35 cellular contexts compared by ENCODE assay signal in the genomic region with DNA sequence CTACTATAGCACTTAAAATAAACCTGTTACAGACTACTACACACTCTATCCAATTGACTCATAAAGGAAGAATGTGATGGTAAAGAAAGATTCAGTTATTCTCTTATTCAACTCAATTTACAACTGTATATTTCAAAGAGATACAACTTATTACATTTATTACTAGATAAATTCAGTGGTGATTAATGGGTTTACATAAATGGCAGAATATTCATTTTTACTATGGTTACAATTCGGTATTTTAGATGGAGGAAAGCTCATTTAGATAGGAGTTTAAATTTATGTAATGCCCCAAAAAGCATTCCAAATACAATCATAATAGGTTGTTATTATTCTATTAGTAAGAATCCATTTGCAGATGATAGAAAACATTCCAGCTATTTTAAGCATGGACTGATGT.
DNase-seq lines count a peak whose midpoint lies in the region; ATAC-seq, FAIRE-seq and TF ChIP-seq lines count a peak whose summit lies in the region.
"Had no signal": no experiment of that assay in that cellular context is flagged by ENCODE, and none has a peak within 500 bp of the region (broad histone marks: within the 10 kb centered on the region; RNA-seq: fewer than 3 reads in every experiment).

No MANE protein-coding gene starts in this region.

- 13% methylated on average over 1 of the region's 1 CpG for WGBS in SK-N-SH (ENCODE audit: low lambda C conversion rate)

- no peaks in the 10 kb centered on the region for H3K9me3 ChIP-seq in SK-N-SH
- no peaks in the 10 kb centered on the region for H3K9me3 ChIP-seq in endocrine pancreas (ENCODE audit: control insufficient read depth, low read length)
- no peaks in the 10 kb centered on the region for H3K9me3 ChIP-seq in kidney (ENCODE audit: control insufficient read depth in 1 of 2, low read length in 2 of 2)
- H3K9me3 ChIP-seq: A549; BE2C; BLaER1; BLaER1 treated with 17β-estradiol and CSF1 and Interleukin-3, amounts not matched to agents 10 nM and 100 nM; Caco-2 had no signal

- H3K4me2 ChIP-seq in SK-N-SH = no peak overlapping the region
- H3K4me2 ChIP-seq: A549; BLaER1; BLaER1 treated with 17β-estradiol and CSF1 and Interleukin-3, amounts not matched to agents 10 nM and 100 nM had no signal

- H3K27ac ChIP-seq in SK-N-SH (ENCODE audit: low read depth in 2 of 2, low read length in 1 of 2) (peak overlapping the region in 1 of 2 experiments; percentile 28; a peak in 1 of 4 replicates), kidney (ENCODE audit: low read depth in 2 of 2, low read length in 2 of 2) (no peak overlapping the region)
- H3K27ac ChIP-seq: 22Rv1; A549; BLaER1; BLaER1 treated with 17β-estradiol and CSF1 and Interleukin-3, amounts not matched to agents 10 nM and 100 nM; C4-2B had no signal

- TF ChIP-seq CTCF in SK-N-SH (IDR thresholded peaks at IDR 0.05) (no peak), kidney (IDR thresholded peaks at IDR 0.05; ENCODE audit: borderline replicate concordance, extremely low read depth, insufficient read depth) (no peak)

- no peaks in the 10 kb centered on the region; a peak in 1 of 4 replicates for H3K4me1 ChIP-seq in SK-N-SH (ENCODE audit: control insufficient read depth in 1 of 2, insufficient read depth in 2 of 2, low read depth in 1 of 2, low read length in 1 of 2)
- H3K4me1 ChIP-seq in endocrine pancreas (ENCODE audit: control insufficient read depth, insufficient read depth, low read length) = peaks cover 7% of the 10 kb centered on the region
- H3K4me1 ChIP-seq in kidney (ENCODE audit: control insufficient read depth in 1 of 2, insufficient read depth in 1 of 2, low read depth in 1 of 2, low read length in 2 of 2) = no peaks in the 10 kb centered on the region
- H3K4me1 ChIP-seq: A549; BE2C; BLaER1; BLaER1 treated with 17β-estradiol and CSF1 and Interleukin-3, amounts not matched to agents 10 nM and 100 nM; Caco-2 had no signal

- no peak for TF ChIP-seq POLR2A in erythroblast (IDR thresholded peaks at IDR 0.05; ENCODE audit: low read length)

- POLR2A ChIA-PET in SK-N-SH (lab: Yijun Ruan, JAX) = no interaction called here

- peak; percentile 11 for FAIRE-seq in kidney (lab: Jason Lieb, UNC)
- FAIRE-seq: A204.1, A549, D721Med had no signal

- H3K9me2 ChIP-seq in SK-N-SH = no peaks in the 10 kb centered on the region

- no peak for TF ChIP-seq EP300 in SK-N-SH (IDR thresholded peaks at IDR 0.05; ENCODE audit: borderline replicate concordance in 1 of 2, low read depth in 1 of 2, low read length in 1 of 2)

- DNase-seq in SK-N-SH (no peak), HCEC 1CT (peak; percentile 29), kidney (no peak), kidney glomerular epithelial cell (lab: John Stamatoyannopoulos, UW) (no peak), SIG-M5 (lab: John Stamatoyannopoulos, UW) (no peak), erythroblast (lab: John Stamatoyannopoulos, UW) (no peak)
- DNase-seq: 8988T; ACHN; AML-193; BE2C; C1 segment of cervical spinal cord; Caco-2; Calu3; CD4-positive, alpha-beta memory T cell; CD4-positive, alpha-beta T cell; CD4-positive, CD25-positive, alpha-beta regulatory T cell; CD8-positive, alpha-beta memory T cell; CD8-positive, alpha-beta T cell; COR-L47; DMS 273 treated with DMSO at 0.1 percent for 48 hours; DMS153; DMS53; DMS79; DMS79 treated with DMSO at 0.1 percent for 48 hours; DND-41; EL had no signal

- CTCF ChIA-PET in SK-N-SH (lab: Yijun Ruan, JAX) = no interaction called here

- no peak overlapping the region for H3K9ac ChIP-seq in SK-N-SH
- H3K9ac ChIP-seq in endocrine pancreas (ENCODE audit: control insufficient read depth, insufficient read depth, low read length) = no peak overlapping the region
- no peak overlapping the region for H3K9ac ChIP-seq in kidney (ENCODE audit: low read length in 2 of 2)
- H3K9ac ChIP-seq: BLaER1; BLaER1 treated with 17β-estradiol and CSF1 and Interleukin-3, amounts not matched to agents 10 nM and 100 nM had no signal

- H4K20me1 ChIP-seq in SK-N-SH (ENCODE audit: insufficient read depth) = no peaks in the 10 kb centered on the region
- H4K20me1 ChIP-seq: BLaER1; BLaER1 treated with 17β-estradiol and CSF1 and Interleukin-3, amounts not matched to agents 10 nM and 100 nM had no signal

- H3K36me3 ChIP-seq in SK-N-SH (replicated peaks in 1 of 2; ENCODE audit: control insufficient read depth in 1 of 2, insufficient read depth in 2 of 2, low read length in 1 of 2) = no peaks in the 10 kb centered on the region
- H3K36me3 ChIP-seq in endocrine pancreas (ENCODE audit: control insufficient read depth, insufficient read depth, low read length) = no peaks in the 10 kb centered on the region
- H3K36me3 ChIP-seq in kidney (ENCODE audit: control insufficient read depth in 1 of 2, insufficient read depth in 2 of 2, low read length in 2 of 2) = no peaks in the 10 kb centered on the region
- H3K36me3 ChIP-seq: BE2C; BLaER1; BLaER1 treated with 17β-estradiol and CSF1 and Interleukin-3, amounts not matched to agents 10 nM and 100 nM had no signal

- ATAC-seq in SK-N-SH treated with all-trans-retinoic acid at 6 μM for 48 hours = peak; percentile 69
- ATAC-seq: A549; CD8-positive, alpha-beta T cell had no signal

- TF ChIP-seq RAD21 in SK-N-SH (IDR thresholded peaks at IDR 0.05; ENCODE audit: low read length) = no peak

- H3F3A ChIP-seq in SK-N-SH (replicated peaks; ENCODE audit: insufficient read depth) = no peaks in the 10 kb centered on the region

- H3K27me3 ChIP-seq in SK-N-SH (ENCODE audit: insufficient read depth) = no peaks in the 10 kb centered on the region
- no peaks in the 10 kb centered on the region for H3K27me3 ChIP-seq in endocrine pancreas (ENCODE audit: control insufficient read depth, insufficient read depth, low read length)
- H3K27me3 ChIP-seq: BE2C; BLaER1; BLaER1 treated with 17β-estradiol and CSF1 and Interleukin-3, amounts not matched to agents 10 nM and 100 nM had no signal

- no peak overlapping the region for H3K4me3 ChIP-seq in SK-N-SH (ENCODE audit: low read depth in 2 of 2, low read length in 1 of 2)
- H3K4me3 ChIP-seq in endocrine pancreas (ENCODE audit: control insufficient read depth, insufficient read depth, low read length) = peak overlapping the region; percentile 22
- H3K4me3 ChIP-seq in kidney (ENCODE audit: low read length in 2 of 2) = no peak overlapping the region
- H3K4me3 ChIP-seq: A549; BLaER1; BLaER1 treated with 17β-estradiol and CSF1 and Interleukin-3, amounts not matched to agents 10 nM and 100 nM had no signal

- H3K79me2 ChIP-seq in SK-N-SH (ENCODE audit: insufficient read depth) = no peaks in the 10 kb centered on the region

- no peak overlapping the region for H2AFZ ChIP-seq in SK-N-SH (ENCODE audit: low read depth)

- intact Hi-C loops in kidney (cut with DNase I) = no loop called here

TF ChIP-seq in SK-N-SH treated with all-trans-retinoic acid at 6 μM for 48 hours, 23 proteins besides CTCF, POLR2A, EP300 and RAD21 (continues in another document):
- no peak for TF ChIP-seq ZNF70 (CRISPR knock-in tag; IDR thresholded peaks at IDR 0.05)
- TF ChIP-seq ARNTL (CRISPR knock-in tag; IDR thresholded peaks at IDR 0.05; ENCODE audit: borderline replicate concordance, low read depth) = no peak
- no peak for TF ChIP-seq ZNF8 (CRISPR knock-in tag; IDR thresholded peaks at IDR 0.05)
- TF ChIP-seq TCF4 (CRISPR knock-in tag; IDR thresholded peaks at IDR 0.05; ENCODE audit: borderline replicate concordance) = peak; percentile 49; the same call in 1 of the 2 replicates
- TF ChIP-seq, protein P1, sequence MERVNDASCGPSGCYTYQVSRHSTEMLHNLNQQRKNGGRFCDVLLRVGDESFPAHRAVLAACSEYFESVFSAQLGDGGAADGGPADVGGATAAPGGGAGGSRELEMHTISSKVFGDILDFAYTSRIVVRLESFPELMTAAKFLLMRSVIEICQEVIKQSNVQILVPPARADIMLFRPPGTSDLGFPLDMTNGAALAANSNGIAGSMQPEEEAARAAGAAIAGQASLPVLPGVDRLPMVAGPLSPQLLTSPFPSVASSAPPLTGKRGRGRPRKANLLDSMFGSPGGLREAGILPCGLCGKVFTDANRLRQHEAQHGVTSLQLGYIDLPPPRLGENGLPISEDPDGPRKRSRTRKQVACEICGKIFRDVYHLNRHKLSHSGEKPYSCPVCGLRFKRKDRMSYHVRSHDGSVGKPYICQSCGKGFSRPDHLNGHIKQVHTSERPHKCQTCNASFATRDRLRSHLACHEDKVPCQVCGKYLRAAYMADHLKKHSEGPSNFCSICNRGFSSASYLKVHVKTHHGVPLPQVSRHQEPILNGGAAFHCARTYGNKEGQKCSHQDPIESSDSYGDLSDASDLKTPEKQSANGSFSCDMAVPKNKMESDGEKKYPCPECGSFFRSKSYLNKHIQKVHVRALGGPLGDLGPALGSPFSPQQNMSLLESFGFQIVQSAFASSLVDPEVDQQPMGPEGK (CRISPR knock-in tag; IDR thresholded peaks at IDR 0.05; ENCODE audit: borderline replicate concordance) = peak; percentile 58; the same call in 1 of the 2 replicates

TF ChIP-seq in SK-N-SH, 30 proteins besides CTCF, POLR2A, EP300 and RAD21 (continues in another document):
- TF ChIP-seq, protein P2, sequence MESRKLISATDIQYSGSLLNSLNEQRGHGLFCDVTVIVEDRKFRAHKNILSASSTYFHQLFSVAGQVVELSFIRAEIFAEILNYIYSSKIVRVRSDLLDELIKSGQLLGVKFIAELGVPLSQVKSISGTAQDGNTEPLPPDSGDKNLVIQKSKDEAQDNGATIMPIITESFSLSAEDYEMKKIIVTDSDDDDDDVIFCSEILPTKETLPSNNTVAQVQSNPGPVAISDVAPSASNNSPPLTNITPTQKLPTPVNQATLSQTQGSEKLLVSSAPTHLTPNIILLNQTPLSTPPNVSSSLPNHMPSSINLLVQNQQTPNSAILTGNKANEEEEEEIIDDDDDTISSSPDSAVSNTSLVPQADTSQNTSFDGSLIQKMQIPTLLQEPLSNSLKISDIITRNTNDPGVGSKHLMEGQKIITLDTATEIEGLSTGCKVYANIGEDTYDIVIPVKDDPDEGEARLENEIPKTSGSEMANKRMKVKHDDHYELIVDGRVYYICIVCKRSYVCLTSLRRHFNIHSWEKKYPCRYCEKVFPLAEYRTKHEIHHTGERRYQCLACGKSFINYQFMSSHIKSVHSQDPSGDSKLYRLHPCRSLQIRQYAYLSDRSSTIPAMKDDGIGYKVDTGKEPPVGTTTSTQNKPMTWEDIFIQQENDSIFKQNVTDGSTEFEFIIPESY (IDR thresholded peaks at IDR 0.05; ENCODE audit: borderline replicate concordance, low read depth) = no peak
- TF ChIP-seq FOSL2 (IDR thresholded peaks at IDR 0.05; ENCODE audit: borderline replicate concordance, low read depth) (no peak), YY1 (IDR thresholded peaks at IDR 0.05; ENCODE audit: low read depth) (no peak), MEF2A (IDR thresholded peaks at IDR 0.05; ENCODE audit: borderline replicate concordance, low read depth) (no peak), GABPA (IDR thresholded peaks at IDR 0.05; ENCODE audit: low read depth) (no peak), FOXJ3 (CRISPR knock-in tag; IDR thresholded peaks at IDR 0.05) (no peak), POLR2AphosphoS5 (IDR thresholded peaks at IDR 0.05; ENCODE audit: low read depth, low read length) (no peak), NFIC (IDR thresholded peaks at IDR 0.05; ENCODE audit: borderline replicate concordance) (no peak), CHD2 (IDR thresholded peaks at IDR 0.05; ENCODE audit: low read length, partially characterized antibody) (no peak), TAF1 (IDR thresholded peaks at IDR 0.05; ENCODE audit: borderline replicate concordance, low read depth, low read length) (no peak)
